23 cellular contexts compared by ENCODE assay signal in genomic region chr14:31835049-31835448, GRCh38.
A peak's percentile ranks its signal among the peaks of the same experiment; 100 is the strongest.
DNase-seq lines count a peak whose midpoint lies in the region; ATAC-seq, FAIRE-seq and TF ChIP-seq lines count a peak whose summit lies in the region.
"Had no signal": no experiment of that assay in that cellular context is flagged by ENCODE, and none has a peak within 500 bp of the region (broad histone marks: within the 10 kb centered on the region; RNA-seq: fewer than 3 reads in every experiment).

No MANE protein-coding gene starts in this region.

- no peak overlapping the region for H3K27ac ChIP-seq in RWPE2 (ENCODE audit: poor library complexity, severe bottlenecking)
- no peak overlapping the region for H3K27ac ChIP-seq in kidney (ENCODE audit: low read depth in 2 of 2, low read length in 2 of 2)
- H3K27ac ChIP-seq in spleen, result no peak overlapping the region
- H3K27ac ChIP-seq: BLaER1, RWPE1, SJCRH30 had no signal

- no peak for TF ChIP-seq POLR2A in spleen (IDR thresholded peaks at IDR 0.05)

- DNase-seq in HCEC 1CT (peak; percentile 21), RWPE2 (ENCODE audit: low spot score) (no peak), renal cortical epithelial cell (ENCODE audit: low read depth) (peak; percentile 46), NCI-H524 treated with DMSO at 0.1 percent for 48 hours (lab: John Stamatoyannopoulos, UW) (no peak), kidney (no peak), spleen (no peak)
- DNase-seq: Caco-2; CD4-positive, alpha-beta memory T cell; DND-41; H7; KBM-7; NCI-H1048; NCI-H1436 treated with DMSO at 0.1 percent for 48 hours; NCI-H1930; NCI-H2227 treated with DMSO at 0.1 percent for 48 hours; NCI-H774; NK-92 treated with Interleukin-12 subunit alpha and Interleukin-12 subunit beta, amount 100 ng/mL, for 24 hours; SJCRH30 had no signal

- H3K9me3 ChIP-seq in RWPE2 (ENCODE audit: severe bottlenecking), result no peaks in the 10 kb centered on the region
- no peaks in the 10 kb centered on the region for H3K9me3 ChIP-seq in kidney (ENCODE audit: control insufficient read depth in 1 of 2, low read length in 2 of 2)
- no peaks in the 10 kb centered on the region for H3K9me3 ChIP-seq in spleen
- H3K9me3 ChIP-seq: BLaER1, Caco-2, SJCRH30 had no signal

- FAIRE-seq in kidney (lab: Jason Lieb, UNC), result no peak
- FAIRE-seq: GM12891, HepG2 had no signal

- intact Hi-C loops in kidney (cut with DNase I) (no loop called here), spleen (cut with DNase I; ENCODE audit: low total_unique reads) (no loop called here)

- TF ChIP-seq CTCF in RWPE2 (IDR thresholded peaks at IDR 0.05; ENCODE audit: poor library complexity, severe bottlenecking) (no peak), kidney (IDR thresholded peaks at IDR 0.05; ENCODE audit: borderline replicate concordance, extremely low read depth, insufficient read depth) (no peak), spleen (IDR thresholded peaks at IDR 0.05 in 8 of 11, conservative IDR thresholded peaks at IDR 0.05 in 3 of 11) (no peak)

- WGBS in spleen, 5 donors, result 91 to 95% (median 93%) methylated on average over 2 of the region's 2 CpGs

- H3K36me3 ChIP-seq in RWPE2 (ENCODE audit: low read depth) (no peaks in the 10 kb centered on the region), kidney (ENCODE audit: control insufficient read depth in 1 of 2, insufficient read depth in 2 of 2, low read length in 2 of 2) (no peaks in the 10 kb centered on the region), spleen (peaks cover 0 to 4% (median 0%) of the 10 kb centered on the region in 6 donors)
- H3K36me3 ChIP-seq: BLaER1, SJCRH30 had no signal

- no peaks in the 10 kb centered on the region for H3K27me3 ChIP-seq in RWPE2 (ENCODE audit: insufficient read depth, poor library complexity, severe bottlenecking)
- no peaks in the 10 kb centered on the region for H3K27me3 ChIP-seq in spleen (replicated peaks in 1 of 7)
- H3K27me3 ChIP-seq: BLaER1, SJCRH30 had no signal

- peaks cover 4% of the 10 kb centered on the region for H3K4me1 ChIP-seq in RWPE2 (ENCODE audit: insufficient read depth, poor library complexity, severe bottlenecking)
- H3K4me1 ChIP-seq in kidney (ENCODE audit: control insufficient read depth in 1 of 2, insufficient read depth in 1 of 2, low read depth in 1 of 2, low read length in 2 of 2), result no peaks in the 10 kb centered on the region
- H3K4me1 ChIP-seq in spleen, result peaks cover 0 to 7% (median 0%) of the 10 kb centered on the region in 6 donors
- H3K4me1 ChIP-seq: BLaER1, Caco-2, SJCRH30 had no signal

- ATAC-seq in RWPE2 (ENCODE audit: low read depth) (peak; percentile 36; the same call in 1 of the 3 replicates), esophagus mucosa (peak; percentile 90)
- ATAC-seq: HepG2 had no signal

- H3K9ac ChIP-seq in kidney (ENCODE audit: low read length in 2 of 2), result no peak overlapping the region
- H3K9ac ChIP-seq: BLaER1 had no signal

- H3K4me3 ChIP-seq in RWPE2 (ENCODE audit: severe bottlenecking), result no peak overlapping the region
- H3K4me3 ChIP-seq in kidney (ENCODE audit: low read length in 2 of 2), result no peak overlapping the region
- H3K4me3 ChIP-seq in spleen, result no peak overlapping the region
- H3K4me3 ChIP-seq: BLaER1, SJCRH30 had no signal

Comparison
In these comparisons a context has a peak if more than half of its experiments do, and no peak if none do; other contexts are left out.
1. DNase-seq: peak in HCEC 1CT (single experiment) and renal cortical epithelial cell (single experiment); none in RWPE2 (single experiment), NCI-H524 treated with DMSO at 0.1 percent for 48 hours (single experiment), kidney (single experiment) and spleen (single experiment).